In the genomic region with DNA sequence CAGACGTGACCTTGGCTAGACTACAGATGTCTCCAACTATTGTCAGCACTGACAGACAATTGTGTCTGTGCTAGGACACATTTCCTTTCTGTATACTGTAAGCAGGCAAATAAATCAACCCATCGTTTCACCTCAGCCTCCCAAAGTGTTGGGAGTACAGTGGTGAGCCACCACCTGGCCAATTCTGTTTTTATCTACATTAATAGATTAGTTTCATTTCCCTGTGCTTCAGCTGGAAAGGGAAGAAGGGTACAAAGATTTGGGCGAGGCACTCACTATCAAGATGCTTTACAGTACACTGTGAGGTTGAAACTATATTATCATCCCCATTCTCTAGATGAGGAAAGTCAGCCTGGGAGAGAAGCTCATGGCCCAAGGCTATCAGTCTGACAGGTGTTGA, we compare ENCODE assay signal across 24 cellular contexts. TPM values are rescaled to one million over a fixed set of nuclear protein-coding genes. Genes with fewer than 3 reads are reported as not detected.
DNase-seq lines count a peak whose midpoint lies in the region; ATAC-seq, FAIRE-seq and TF ChIP-seq lines count a peak whose summit lies in the region.
"Had no signal": no experiment of that assay in that cellular context is flagged by ENCODE, and none has a peak within 500 bp of the region (broad histone marks: within the 10 kb centered on the region; RNA-seq: fewer than 3 reads in every experiment).

No MANE protein-coding gene starts in this region.

- H3K27ac ChIP-seq in keratinocyte (ENCODE audit: control insufficient read depth, insufficient read depth, low read length) (no peak overlapping the region), small intestine (ENCODE audit: low read depth in 1 of 2, low read length in 1 of 2) (no peak overlapping the region), sigmoid colon (no peak overlapping the region)
- H3K27ac ChIP-seq: 22Rv1, A549, C4-2B, GM23248, HL-60 had no signal

- ATAC-seq in GM19395 (IDR thresholded peaks at IDR 0.05; ENCODE audit: unreplicated experiment): no peak
- ATAC-seq: A549 had no signal

- dilution Hi-C loops in keratinocyte (cut with MboI; ENCODE audit: extremely low pct_ligation_motif_present, low sequenced_read_pairs): no loop called here

- FAIRE-seq in keratinocyte (lab: Jason Lieb, UNC): peak; percentile 36
- FAIRE-seq in small intestine (lab: Jason Lieb, UNC): no peak
- FAIRE-seq: A549, D721Med, G401.6, GM12891, GM19239, H54 had no signal

- no peak overlapping the region for H2AFZ ChIP-seq in keratinocyte (ENCODE audit: control insufficient read depth, low read length)
- H2AFZ ChIP-seq: GM23248 had no signal

- H3K9ac ChIP-seq in keratinocyte (ENCODE audit: control insufficient read depth, extremely low read depth, insufficient read depth, low read length): no peak overlapping the region
- H3K9ac ChIP-seq: GM23248 had no signal

- no peak for TF ChIP-seq CTCF in keratinocyte (optimal IDR thresholded peaks at IDR 0.05 in 1 of 3, IDR thresholded peaks at IDR 0.05 in 1 of 3, conservative IDR thresholded peaks at IDR 0.05 in 1 of 3; ENCODE audit: extremely low read depth in 1 of 3, insufficient read depth in 2 of 3, low read length in 3 of 3)
- no peak for TF ChIP-seq CTCF in sigmoid colon (IDR thresholded peaks at IDR 0.05)

- H3K9me3 ChIP-seq in keratinocyte (ENCODE audit: control insufficient read depth, low read depth, low read length): no peaks in the 10 kb centered on the region
- H3K9me3 ChIP-seq in small intestine (ENCODE audit: control insufficient read depth, low read depth): no peaks in the 10 kb centered on the region
- no peaks in the 10 kb centered on the region for H3K9me3 ChIP-seq in sigmoid colon
- H3K9me3 ChIP-seq: A549, Caco-2 had no signal

- no peaks in the 10 kb centered on the region for H3K4me1 Mint-ChIP-seq in activated naive CD4-positive, alpha-beta T cell treated with anti-CD3 and anti-CD28 coated beads for 36 hours (ENCODE audit: low read depth)

- no peak for TF ChIP-seq EP300 in sigmoid colon (IDR thresholded peaks at IDR 0.05)

- no peak overlapping the region for H3K4me3 ChIP-seq in keratinocyte (ENCODE audit: control insufficient read depth in 2 of 3, extremely low read depth in 1 of 3, insufficient read depth in 2 of 3, low read depth in 1 of 3, low read length in 3 of 3)
- no peak overlapping the region for H3K4me3 ChIP-seq in small intestine (ENCODE audit: low read depth in 1 of 2, low read length in 2 of 2)
- H3K4me3 ChIP-seq in sigmoid colon: no peak overlapping the region
- H3K4me3 ChIP-seq: A549, GM23248 had no signal

- 23 to 55% (median 41%) methylated on average over 3 of the region's 3 CpGs for WGBS in small intestine, 3 donors
- 65 to 67% methylated on average over 3 of the region's 3 CpGs for WGBS in sigmoid colon, 2 donors

- no peaks in the 10 kb centered on the region for H3K79me2 ChIP-seq in keratinocyte (ENCODE audit: control insufficient read depth, insufficient read depth, low read length)

- no peaks in the 10 kb centered on the region for H3K36me3 ChIP-seq in keratinocyte (ENCODE audit: control insufficient read depth in 2 of 2, extremely low read depth in 1 of 2, insufficient read depth in 2 of 2, low read length in 2 of 2)
- no peaks in the 10 kb centered on the region for H3K36me3 ChIP-seq in small intestine (ENCODE audit: control insufficient read depth in 2 of 2, insufficient read depth in 2 of 2, low read length in 2 of 2)
- no peaks in the 10 kb centered on the region for H3K36me3 ChIP-seq in sigmoid colon

- H3K27me3 ChIP-seq in keratinocyte (ENCODE audit: control insufficient read depth, extremely low read depth, insufficient read depth, low read length) (no peaks in the 10 kb centered on the region), small intestine (ENCODE audit: control insufficient read depth in 2 of 2, insufficient read depth in 2 of 2, low read length in 2 of 2) (peaks cover 0 to 2% of the 10 kb centered on the region in 2 donors), sigmoid colon (no peaks in the 10 kb centered on the region)

- H3K27me3 Mint-ChIP-seq in activated naive CD4-positive, alpha-beta T cell treated with anti-CD3 and anti-CD28 coated beads for 36 hours (ENCODE audit: low read depth): peaks cover 5% of the 10 kb centered on the region

- no peak overlapping the region for H3K4me2 ChIP-seq in keratinocyte (ENCODE audit: control insufficient read depth, extremely low read depth, insufficient read depth, low read depth, low read length)
- H3K4me2 ChIP-seq: A549 had no signal

- no peak overlapping the region for H3K27ac Mint-ChIP-seq in activated naive CD4-positive, alpha-beta T cell treated with anti-CD3 and anti-CD28 coated beads for 36 hours
- H3K27ac Mint-ChIP-seq: CD4-positive, alpha-beta T cell; HFFc6; IgD-negative memory B cell had no signal

- no peaks in the 10 kb centered on the region for H3K4me1 ChIP-seq in keratinocyte (ENCODE audit: control insufficient read depth, extremely low read depth, insufficient read depth, low read length)
- no peaks in the 10 kb centered on the region for H3K4me1 ChIP-seq in small intestine (ENCODE audit: control insufficient read depth in 2 of 2, insufficient read depth in 1 of 2, low read depth in 1 of 2, low read length in 1 of 2)
- no peaks in the 10 kb centered on the region for H3K4me1 ChIP-seq in sigmoid colon
- H3K4me1 ChIP-seq: A549, Caco-2 had no signal

- DNase-seq in NOMO-1 treated with DMSO at 0.1 percent for 48 hours (lab: John Stamatoyannopoulos, UW; ENCODE audit: unreplicated experiment): peak; percentile 13
- no peak for DNase-seq in NOMO-1 (lab: John Stamatoyannopoulos, UW; ENCODE audit: unreplicated experiment in 2 of 2)
- DNase-seq in keratinocyte (ENCODE audit: low read depth, low spot score): no peak
- DNase-seq in small intestine: peak; percentile 35
- no peak for DNase-seq in activated naive CD4-positive, alpha-beta T cell treated with anti-CD3 and anti-CD28 coated beads for 36 hours
- no peak for DNase-seq in sigmoid colon
- DNase-seq: AML-193; Caco-2; CD4-positive, alpha-beta T cell; GM23248; HCEC 1CT; HFFc6; KBM-7 had no signal

- H3K9me1 ChIP-seq in keratinocyte (ENCODE audit: control insufficient read depth, extremely low read depth, insufficient read depth, low read length): no peaks in the 10 kb centered on the region

- no peak for TF ChIP-seq POLR2A in sigmoid colon (IDR thresholded peaks at IDR 0.05)

- no peak overlapping the region for H3K4me3 Mint-ChIP-seq in activated naive CD4-positive, alpha-beta T cell treated with anti-CD3 and anti-CD28 coated beads for 36 hours
- H3K4me3 Mint-ChIP-seq: CD4-positive, alpha-beta T cell; HFFc6; IgD-negative memory B cell had no signal

- intact Hi-C loops in activated naive CD4-positive, alpha-beta T cell treated with anti-CD3 and anti-CD28 coated beads for 36 hours (cut with micrococcal nuclease): no loop called here
- intact Hi-C loops in sigmoid colon (cut with DNase I): no loop called here

- H3K36me3 Mint-ChIP-seq in activated naive CD4-positive, alpha-beta T cell treated with anti-CD3 and anti-CD28 coated beads for 36 hours (ENCODE audit: low read depth): no peaks in the 10 kb centered on the region
- H3K36me3 Mint-ChIP-seq: IgD-negative memory B cell had no signal

- CTCF ChIA-PET in activated naive CD4-positive, alpha-beta T cell treated with anti-CD3 and anti-CD28 coated beads for 36 hours (lab: Charles Lee): interaction anchor here (1.0 to 1.1 kb wide), 2 partner anchors 27 to 297 kb away, joined by 5 read pairs; no protein-coding TSS in a partner anchor

- no peaks in the 10 kb centered on the region for H4K20me1 ChIP-seq in keratinocyte (ENCODE audit: control insufficient read depth, extremely low read depth, insufficient read depth, low read length)

- no peaks in the 10 kb centered on the region for H3K9me3 Mint-ChIP-seq in activated naive CD4-positive, alpha-beta T cell treated with anti-CD3 and anti-CD28 coated beads for 36 hours
- H3K9me3 Mint-ChIP-seq: CD4-positive, alpha-beta T cell; HFFc6; IgD-negative memory B cell had no signal

RNA-seq across cellular contexts. Expression of gene SFR1, which starts 21.9 kb away (rescaled TPM):
- polyA plus RNA-seq in keratinocyte (6.1 to 10.9 TPM (median 10.4 TPM) in 3 replicates), small intestine (1 to 10 TPM; 3.1 to 7.8 (median 7.0) TPM), sigmoid colon (1 to 10 TPM; 6.6 to 7.2 (median 6.9) TPM)
- 0.52 TPM for polyA plus RNA-seq in keratinocyte (2011; ENCODE audit: low read depth)
- polyA plus RNA-seq in keratinocyte (2011; cell fraction: cytosol; rRNA removed): 8.5 and 13.2 TPM in 2 replicates
- polyA plus RNA-seq in keratinocyte (2011; cell fraction: nucleus; rRNA removed): 8.1 and 11.3 TPM in 2 replicates
- 2.9 and 10.3 TPM in 2 replicates for polyA plus RNA-seq in keratinocyte (2012; ENCODE audit: low replicate concordance)
- polyA minus RNA-seq in keratinocyte: 1.4 to 4.9 TPM (median 2.2 TPM) in 3 replicates
- 4.8 TPM for polyA minus RNA-seq in keratinocyte (2011; cell fraction: cytosol; rRNA and poly(A)+ RNA removed)
- 0.95 and 3.3 TPM in 2 replicates for polyA minus RNA-seq in keratinocyte (2011; cell fraction: nucleus; rRNA and poly(A)+ RNA removed)
- total RNA-seq in activated naive CD4-positive, alpha-beta T cell treated with anti-CD3 and anti-CD28 coated beads for 36 hours: 10 to 100 TPM; 17.0 to 18.5 TPM
- total RNA-seq in sigmoid colon: 10 to 100 TPM in 2 of 4 donors, 1 to 10 TPM in 2; 6.1 to 13.9 (median 10.5) TPM

RNA-seq across cellular contexts. Expression of gene COL17A1, which starts 58.1 kb away (rescaled TPM):
- polyA plus RNA-seq in keratinocyte: 2,386 to 3,374 TPM (median 2,587 TPM) in 3 replicates
- polyA plus RNA-seq in keratinocyte (2011; ENCODE audit: low read depth): 1,575 TPM
- 607 and 731 TPM in 2 replicates for polyA plus RNA-seq in keratinocyte (2011; cell fraction: cytosol; rRNA removed)
- polyA plus RNA-seq in keratinocyte (2011; cell fraction: nucleus; rRNA removed): 5,094 and 5,558 TPM in 2 replicates
- polyA plus RNA-seq in keratinocyte (2012; ENCODE audit: low replicate concordance): 1,046 and 1,745 TPM in 2 replicates
- 1,846 to 2,703 TPM (median 1,967 TPM) in 3 replicates for polyA minus RNA-seq in keratinocyte
- polyA minus RNA-seq in keratinocyte (2011; cell fraction: cytosol; rRNA and poly(A)+ RNA removed): 838 TPM
- 2,909 and 4,339 TPM in 2 replicates for polyA minus RNA-seq in keratinocyte (2011; cell fraction: nucleus; rRNA and poly(A)+ RNA removed)
- 10 to 100 TPM; 13.9 to 78.1 (median 57.0) TPM for polyA plus RNA-seq in small intestine
- total RNA-seq in activated naive CD4-positive, alpha-beta T cell treated with anti-CD3 and anti-CD28 coated beads for 36 hours: not detected
- not detected for total RNA-seq in sigmoid colon
- 10 to 100 TPM; 18.7 to 67.4 (median 24.0) TPM for polyA plus RNA-seq in sigmoid colon
- total RNA-seq: CD4-positive, alpha-beta T cell; GM23248 had no signal
- polyA plus RNA-seq: IgD-negative memory B cell had no signal

Comparison
In these comparisons a context has a peak if more than half of its experiments do, and no peak if none do; other contexts are left out.
1. DNase-seq: peak in NOMO-1 treated with DMSO at 0.1 percent for 48 hours (single experiment) and small intestine (single experiment); none in NOMO-1 (0 of 2), keratinocyte (single experiment), activated naive CD4-positive, alpha-beta T cell treated with anti-CD3 and anti-CD28 coated beads for 36 hours (single experiment) and sigmoid colon (single experiment).
2. RNA of gene COL17A1, which starts 58.1 kb away (polyA plus RNA-seq): 607 to 5,558 TPM in keratinocyte; 13.9 to 78.1 TPM in small intestine and 18.7 to 67.4 TPM in sigmoid colon; every median in the first group is over 4 times any median in the second.